ENCODE assay signal across 2 cellular contexts in the genomic region with DNA sequence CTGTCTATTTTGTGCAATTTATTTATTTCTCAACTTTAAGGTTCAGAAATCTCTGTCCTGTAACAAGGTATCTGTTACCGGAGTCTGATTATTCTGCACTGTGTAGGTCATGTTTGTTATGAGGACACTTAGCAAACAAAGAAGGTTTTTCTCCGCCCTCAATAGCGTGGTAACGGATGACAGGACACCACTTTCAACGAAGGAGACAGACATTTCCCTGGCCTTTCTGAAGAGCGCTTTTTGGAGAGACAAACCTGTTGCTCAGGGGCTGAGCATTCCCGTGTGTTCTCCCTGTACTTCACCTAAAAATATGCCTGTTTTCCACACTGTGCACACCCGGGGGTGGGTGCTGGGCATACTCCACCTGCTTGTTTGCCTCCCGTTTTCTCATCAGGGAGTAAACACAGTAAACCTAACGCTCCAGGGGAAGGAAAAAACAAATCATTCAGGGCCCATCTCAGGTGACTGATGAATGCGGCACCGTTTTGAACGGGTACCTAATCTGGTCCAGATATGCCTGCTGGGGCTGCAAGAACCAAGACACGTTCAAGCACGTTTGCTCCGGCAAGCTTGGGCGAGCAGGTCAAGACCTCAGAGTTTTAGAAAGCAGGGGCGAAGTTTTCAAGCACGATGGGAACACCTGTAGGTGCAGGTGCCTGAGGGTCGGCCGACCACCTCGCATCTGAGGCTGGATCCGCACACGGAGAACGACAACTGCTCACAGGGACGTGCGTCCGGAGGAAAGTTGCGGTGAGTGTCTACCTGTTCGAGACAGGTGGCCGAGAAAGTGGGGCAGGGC.
TF ChIP-seq lines count a peak whose summit lies in the region.

No MANE protein-coding gene starts in this region.

TF ChIP-seq in endothelial cell of umbilical vein, 7 proteins besides CTCF, POLR2A, EP300 and RAD21 (continued from another document):
- TF ChIP-seq EZH2 (IDR thresholded peaks at IDR 0.05; ENCODE audit: borderline replicate concordance, low read depth, low read length, severe bottlenecking) (no peak), FOS (IDR thresholded peaks at IDR 0.05; ENCODE audit: borderline replicate concordance, insufficient read depth, low read length) (no peak), JUN (IDR thresholded peaks at IDR 0.05; ENCODE audit: borderline replicate concordance, insufficient read depth, insufficient read length, low read depth) (no peak)

TF ChIP-seq in neural cell, 6 proteins besides CTCF, POLR2A, EP300 and RAD21:
- TF ChIP-seq, protein P1, sequence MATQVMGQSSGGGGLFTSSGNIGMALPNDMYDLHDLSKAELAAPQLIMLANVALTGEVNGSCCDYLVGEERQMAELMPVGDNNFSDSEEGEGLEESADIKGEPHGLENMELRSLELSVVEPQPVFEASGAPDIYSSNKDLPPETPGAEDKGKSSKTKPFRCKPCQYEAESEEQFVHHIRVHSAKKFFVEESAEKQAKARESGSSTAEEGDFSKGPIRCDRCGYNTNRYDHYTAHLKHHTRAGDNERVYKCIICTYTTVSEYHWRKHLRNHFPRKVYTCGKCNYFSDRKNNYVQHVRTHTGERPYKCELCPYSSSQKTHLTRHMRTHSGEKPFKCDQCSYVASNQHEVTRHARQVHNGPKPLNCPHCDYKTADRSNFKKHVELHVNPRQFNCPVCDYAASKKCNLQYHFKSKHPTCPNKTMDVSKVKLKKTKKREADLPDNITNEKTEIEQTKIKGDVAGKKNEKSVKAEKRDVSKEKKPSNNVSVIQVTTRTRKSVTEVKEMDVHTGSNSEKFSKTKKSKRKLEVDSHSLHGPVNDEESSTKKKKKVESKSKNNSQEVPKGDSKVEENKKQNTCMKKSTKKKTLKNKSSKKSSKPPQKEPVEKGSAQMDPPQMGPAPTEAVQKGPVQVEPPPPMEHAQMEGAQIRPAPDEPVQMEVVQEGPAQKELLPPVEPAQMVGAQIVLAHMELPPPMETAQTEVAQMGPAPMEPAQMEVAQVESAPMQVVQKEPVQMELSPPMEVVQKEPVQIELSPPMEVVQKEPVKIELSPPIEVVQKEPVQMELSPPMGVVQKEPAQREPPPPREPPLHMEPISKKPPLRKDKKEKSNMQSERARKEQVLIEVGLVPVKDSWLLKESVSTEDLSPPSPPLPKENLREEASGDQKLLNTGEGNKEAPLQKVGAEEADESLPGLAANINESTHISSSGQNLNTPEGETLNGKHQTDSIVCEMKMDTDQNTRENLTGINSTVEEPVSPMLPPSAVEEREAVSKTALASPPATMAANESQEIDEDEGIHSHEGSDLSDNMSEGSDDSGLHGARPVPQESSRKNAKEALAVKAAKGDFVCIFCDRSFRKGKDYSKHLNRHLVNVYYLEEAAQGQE (IDR thresholded peaks at IDR 0.05; ENCODE audit: borderline replicate concordance): no peak
- TF ChIP-seq MXI1 (conservative IDR thresholded peaks at IDR 0.05; ENCODE audit: poor library complexity, severe bottlenecking): no peak
- TF ChIP-seq POLR2AphosphoS5 (IDR thresholded peaks at IDR 0.05): no peak
- no peak for TF ChIP-seq TAF1 (IDR thresholded peaks at IDR 0.05; ENCODE audit: low read depth)
- TF ChIP-seq EZH2 (IDR thresholded peaks at IDR 0.05; ENCODE audit: borderline replicate concordance, insufficient read depth, low read length, poor library complexity, severe bottlenecking): no peak
- TF ChIP-seq SMC3 (conservative IDR thresholded peaks at IDR 0.05; ENCODE audit: poor library complexity): no peak
